In genomic region chr15:59803293-59803966, GRCh38 we compare ENCODE assay signal across 8 cellular contexts.
DNase-seq lines count a peak whose midpoint lies in the region; ATAC-seq, FAIRE-seq and TF ChIP-seq lines count a peak whose summit lies in the region.
"Not testable (repeated sequence)": the region's sequence is repeated elsewhere in the genome, so short reads cannot be mapped to it uniquely, and the experiment has no call there.

No MANE protein-coding gene starts in this region.

- peak in 1 of 2 experiments; percentile 62; a peak in 3 of 6 replicates for ATAC-seq in A549

- peak overlapping the region; percentile 35 for H3K4me3 ChIP-seq in A549

- WGBS in A549 (ENCODE audit: missing lambda C conversion rate): 9% methylated on average over 19 of the region's 19 CpGs

- not testable (repeated sequence) for H3K4me1 ChIP-seq in A549

- not testable (repeated sequence) for H3K9me3 Mint-ChIP-seq in activated naive CD8-positive, alpha-beta T cell (ENCODE audit: low read depth); glutamatergic neuron (ENCODE audit: unreplicated experiment)
- peaks cover 55% of the 10 kb centered on the region for H3K9me3 Mint-ChIP-seq in nephron progenitor cell

- H3K4me2 ChIP-seq in A549: peak overlapping the region; percentile 65

- not testable (repeated sequence) for TF ChIP-seq CTCF in A549 (IDR thresholded peaks at IDR 0.05); glutamatergic neuron (IDR thresholded peaks at IDR 0.05; ENCODE audit: partially characterized antibody, unreplicated experiment); nephron progenitor cell (IDR thresholded peaks at IDR 0.05)

- not testable (repeated sequence) for TF ChIP-seq EP300 in A549 (IDR thresholded peaks at IDR 0.05)

- H3K9me3 ChIP-seq in A549: not testable (repeated sequence)

- H3K27ac Mint-ChIP-seq in activated naive CD8-positive, alpha-beta T cell: peak overlapping the region; percentile 82
- not testable (repeated sequence) for H3K27ac Mint-ChIP-seq in glutamatergic neuron (ENCODE audit: unreplicated experiment)
- H3K27ac Mint-ChIP-seq in nephron progenitor cell: peak overlapping the region; percentile 61

- H3K4me1 Mint-ChIP-seq in activated naive CD8-positive, alpha-beta T cell (ENCODE audit: low read depth): peaks cover 55% of the 10 kb centered on the region
- H3K4me1 Mint-ChIP-seq in glutamatergic neuron (ENCODE audit: low read depth, unreplicated experiment): not testable (repeated sequence)
- H3K4me1 Mint-ChIP-seq in nephron progenitor cell: peaks cover 20% of the 10 kb centered on the region

- H3K27ac ChIP-seq in A549: peak overlapping the region in 1 of 2 experiments; percentile 59; a peak in 3 of 6 replicates

- H3K27me3 Mint-ChIP-seq in activated naive CD8-positive, alpha-beta T cell; glutamatergic neuron (ENCODE audit: unreplicated experiment); nephron progenitor cell (ENCODE audit: low read depth, poor library complexity): not testable (repeated sequence)

- POLR2A ChIA-PET in A549 (lab: Yijun Ruan, JAX): interaction anchor here (0.6 to 0.8 kb wide), 2 partner anchors 29 to 522 kb away, joined by 3 read pairs; no protein-coding TSS in a partner anchor

- peak in 1 of 2 experiments; percentile 52 for DNase-seq in A549 (ENCODE audit: low read depth in 1 of 2, low spot score in 1 of 2)
- peak; percentile 33 for DNase-seq in M059J (ENCODE audit: low read depth)
- peak; percentile 66 for DNase-seq in T follicular helper cell (ENCODE audit: low read depth)
- DNase-seq in activated CD8-positive, alpha-beta memory T cell treated with anti-CD3 and anti-CD28 coated beads for 4 hours (ENCODE audit: low read depth in 2 of 2): peak; percentile 24 to 50
- not testable (repeated sequence) for DNase-seq in glutamatergic neuron
- DNase-seq in nephron progenitor cell: peak; percentile 31
- peak; percentile 46 for DNase-seq in stimulated activated CD8-positive, alpha-beta memory T cell treated with anti-CD3 and anti-CD28 coated beads, Interleukin-15, amount 100 ng/mL, for 1 hour (ENCODE audit: low read depth)

- CTCF ChIA-PET in A549 (lab: Yijun Ruan, JAX): interaction anchor here (1.3 to 1.4 kb wide), 2 partner anchors 10 to 523 kb away, joined by 5 read pairs; no protein-coding TSS in a partner anchor

- not testable (repeated sequence) for TF ChIP-seq POLR2A in A549 (IDR thresholded peaks at IDR 0.05; ENCODE audit: low read length)

- H3K36me3 Mint-ChIP-seq in activated naive CD8-positive, alpha-beta T cell; glutamatergic neuron (ENCODE audit: unreplicated experiment): not testable (repeated sequence)
- peaks cover 33% of the 10 kb centered on the region for H3K36me3 Mint-ChIP-seq in nephron progenitor cell (ENCODE audit: low read depth)

- H3K4me3 Mint-ChIP-seq in activated naive CD8-positive, alpha-beta T cell: peak overlapping the region; percentile 77
- H3K4me3 Mint-ChIP-seq in glutamatergic neuron (ENCODE audit: unreplicated experiment): peak overlapping the region; percentile 8
- peak overlapping the region; percentile 61 for H3K4me3 Mint-ChIP-seq in nephron progenitor cell

- FAIRE-seq in A549 (lab: Jason Lieb, UNC): not testable (repeated sequence)

- TF ChIP-seq RAD21 in A549 (conservative IDR thresholded peaks at IDR 0.05 in 1 of 2, IDR thresholded peaks at IDR 0.05 in 1 of 2): not testable (repeated sequence)

TF ChIP-seq in A549, 52 proteins besides CTCF, POLR2A, EP300 and RAD21:
- TF ChIP-seq, protein P1, sequence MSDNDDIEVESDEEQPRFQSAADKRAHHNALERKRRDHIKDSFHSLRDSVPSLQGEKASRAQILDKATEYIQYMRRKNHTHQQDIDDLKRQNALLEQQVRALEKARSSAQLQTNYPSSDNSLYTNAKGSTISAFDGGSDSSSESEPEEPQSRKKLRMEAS (IDR thresholded peaks at IDR 0.05): peak; percentile 49; the same call in 1 of the 2 replicates
- peak in 1 of 2 experiments; percentile 41; a peak in 1 of 4 replicates for TF ChIP-seq CEBPB (IDR thresholded peaks at IDR 0.05)

Comparison
In these comparisons a context has a peak if more than half of its experiments do, and no peak if none do; other contexts are left out.
1. H3K4me3 Mint-ChIP-seq: peak in every context shown above with its lines; median percentile 77 in activated naive CD8-positive, alpha-beta T cell; 61 in nephron progenitor cell; 8 in glutamatergic neuron.